In genomic region chr10:47060356-47060755, GRCh38 we compare ENCODE assay signal across 22 cellular contexts.
"Had no signal": no experiment of that assay in that cellular context is flagged by ENCODE, and none has a peak within 500 bp of the region (broad histone marks: within the 10 kb centered on the region; RNA-seq: fewer than 3 reads in every experiment).

No MANE protein-coding gene starts in this region.

- DNase-seq: central memory CD4-positive, alpha-beta T cell; dorsolateral prefrontal cortex; effector CD4-positive, alpha-beta T cell; foreskin fibroblast; kidney glomerular epithelial cell; left ventricle myocardium superior; lower lobe of right lung; naive thymus-derived CD8-positive, alpha-beta T cell; stimulated activated CD4-positive, alpha-beta T cell treated with anti-CD3 and anti-CD28 coated beads, Interleukin-15, amount 100 ng/mL, for 24 hours; stimulated activated CD4-positive, alpha-beta T cell treated with anti-CD3 and anti-CD28 coated beads, Interleukin-2, amount 100 ng/mL, for 48 hours; stimulated activated naive B cell treated with anti-CD40 and anti-IgM and Interleukin-4, amounts not matched to agents 10 μg/mL and 1 μg/mL and 100 μg/mL, for 72 hours; transverse colon had no signal

- H3K27ac Mint-ChIP-seq: stimulated activated naive B cell treated with anti-CD40 and anti-IgM and Interleukin-4, amounts not matched to agents 10 μg/mL and 1 μg/mL and 100 μg/mL, for 72 hours; stimulated activated naive CD8-positive, alpha-beta T cell treated with anti-CD3 and anti-CD28 coated beads, Interleukin-15, Interleukin-2, amounts not matched to agents 100 ng/mL and 50 ng/mL, for 24 hours had no signal

- H3K9me3 Mint-ChIP-seq: naive thymus-derived CD8-positive, alpha-beta T cell; stimulated activated naive B cell treated with anti-CD40 and anti-IgM and Interleukin-4, amounts not matched to agents 10 μg/mL and 1 μg/mL and 100 μg/mL, for 72 hours; stimulated activated naive CD8-positive, alpha-beta T cell treated with anti-CD3 and anti-CD28 coated beads, Interleukin-15, Interleukin-2, amounts not matched to agents 100 ng/mL and 50 ng/mL, for 24 hours had no signal

- H3K36me3 ChIP-seq: gastroesophageal sphincter, heart left ventricle, lower lobe of right lung, neutrophil, prostate gland, right atrium auricular region, suprapubic skin, transverse colon had no signal

- H3K27ac ChIP-seq: dorsolateral prefrontal cortex, epithelial cell of prostate, gastroesophageal sphincter, heart left ventricle, hepatocyte, lower lobe of right lung, neutrophil, prostate gland, right atrium auricular region, skin epidermis, suprapubic skin, transverse colon had no signal

- H3K27me3 Mint-ChIP-seq: naive thymus-derived CD8-positive, alpha-beta T cell; stimulated activated naive CD8-positive, alpha-beta T cell treated with anti-CD3 and anti-CD28 coated beads, Interleukin-15, Interleukin-2, amounts not matched to agents 100 ng/mL and 50 ng/mL, for 24 hours had no signal

- H3K4me3 ChIP-seq: dorsolateral prefrontal cortex, gastroesophageal sphincter, heart left ventricle, hepatocyte, lower lobe of right lung, prostate gland, right atrium auricular region, skin epidermis, suprapubic skin, transverse colon had no signal

- H3K36me3 Mint-ChIP-seq: naive thymus-derived CD8-positive, alpha-beta T cell; stimulated activated naive B cell treated with anti-CD40 and anti-IgM and Interleukin-4, amounts not matched to agents 10 μg/mL and 1 μg/mL and 100 μg/mL, for 72 hours had no signal

- H3K27me3 ChIP-seq: right atrium auricular region, transverse colon had no signal

- H3K4me3 Mint-ChIP-seq: naive thymus-derived CD8-positive, alpha-beta T cell; stimulated activated naive B cell treated with anti-CD40 and anti-IgM and Interleukin-4, amounts not matched to agents 10 μg/mL and 1 μg/mL and 100 μg/mL, for 72 hours; stimulated activated naive CD8-positive, alpha-beta T cell treated with anti-CD3 and anti-CD28 coated beads, Interleukin-15, Interleukin-2, amounts not matched to agents 100 ng/mL and 50 ng/mL, for 24 hours had no signal

- H3K9me3 ChIP-seq: gastroesophageal sphincter, heart left ventricle, lower lobe of right lung, neutrophil, prostate gland, right atrium auricular region, suprapubic skin, transverse colon had no signal

- H3K4me1 ChIP-seq: gastroesophageal sphincter, lower lobe of right lung, prostate gland, right atrium auricular region, suprapubic skin, transverse colon had no signal

- H3K4me1 Mint-ChIP-seq: stimulated activated naive B cell treated with anti-CD40 and anti-IgM and Interleukin-4, amounts not matched to agents 10 μg/mL and 1 μg/mL and 100 μg/mL, for 72 hours had no signal
